1 cellular context compared by ENCODE assay signal in genomic region chr21:32410916-32411315, GRCh38.
TF ChIP-seq lines count a peak whose summit lies in the region.

No MANE protein-coding gene starts in this region.

TF ChIP-seq in GM23338, 12 proteins besides CTCF, POLR2A, EP300 and RAD21 (continued from another document):
- TF ChIP-seq, protein P1, sequence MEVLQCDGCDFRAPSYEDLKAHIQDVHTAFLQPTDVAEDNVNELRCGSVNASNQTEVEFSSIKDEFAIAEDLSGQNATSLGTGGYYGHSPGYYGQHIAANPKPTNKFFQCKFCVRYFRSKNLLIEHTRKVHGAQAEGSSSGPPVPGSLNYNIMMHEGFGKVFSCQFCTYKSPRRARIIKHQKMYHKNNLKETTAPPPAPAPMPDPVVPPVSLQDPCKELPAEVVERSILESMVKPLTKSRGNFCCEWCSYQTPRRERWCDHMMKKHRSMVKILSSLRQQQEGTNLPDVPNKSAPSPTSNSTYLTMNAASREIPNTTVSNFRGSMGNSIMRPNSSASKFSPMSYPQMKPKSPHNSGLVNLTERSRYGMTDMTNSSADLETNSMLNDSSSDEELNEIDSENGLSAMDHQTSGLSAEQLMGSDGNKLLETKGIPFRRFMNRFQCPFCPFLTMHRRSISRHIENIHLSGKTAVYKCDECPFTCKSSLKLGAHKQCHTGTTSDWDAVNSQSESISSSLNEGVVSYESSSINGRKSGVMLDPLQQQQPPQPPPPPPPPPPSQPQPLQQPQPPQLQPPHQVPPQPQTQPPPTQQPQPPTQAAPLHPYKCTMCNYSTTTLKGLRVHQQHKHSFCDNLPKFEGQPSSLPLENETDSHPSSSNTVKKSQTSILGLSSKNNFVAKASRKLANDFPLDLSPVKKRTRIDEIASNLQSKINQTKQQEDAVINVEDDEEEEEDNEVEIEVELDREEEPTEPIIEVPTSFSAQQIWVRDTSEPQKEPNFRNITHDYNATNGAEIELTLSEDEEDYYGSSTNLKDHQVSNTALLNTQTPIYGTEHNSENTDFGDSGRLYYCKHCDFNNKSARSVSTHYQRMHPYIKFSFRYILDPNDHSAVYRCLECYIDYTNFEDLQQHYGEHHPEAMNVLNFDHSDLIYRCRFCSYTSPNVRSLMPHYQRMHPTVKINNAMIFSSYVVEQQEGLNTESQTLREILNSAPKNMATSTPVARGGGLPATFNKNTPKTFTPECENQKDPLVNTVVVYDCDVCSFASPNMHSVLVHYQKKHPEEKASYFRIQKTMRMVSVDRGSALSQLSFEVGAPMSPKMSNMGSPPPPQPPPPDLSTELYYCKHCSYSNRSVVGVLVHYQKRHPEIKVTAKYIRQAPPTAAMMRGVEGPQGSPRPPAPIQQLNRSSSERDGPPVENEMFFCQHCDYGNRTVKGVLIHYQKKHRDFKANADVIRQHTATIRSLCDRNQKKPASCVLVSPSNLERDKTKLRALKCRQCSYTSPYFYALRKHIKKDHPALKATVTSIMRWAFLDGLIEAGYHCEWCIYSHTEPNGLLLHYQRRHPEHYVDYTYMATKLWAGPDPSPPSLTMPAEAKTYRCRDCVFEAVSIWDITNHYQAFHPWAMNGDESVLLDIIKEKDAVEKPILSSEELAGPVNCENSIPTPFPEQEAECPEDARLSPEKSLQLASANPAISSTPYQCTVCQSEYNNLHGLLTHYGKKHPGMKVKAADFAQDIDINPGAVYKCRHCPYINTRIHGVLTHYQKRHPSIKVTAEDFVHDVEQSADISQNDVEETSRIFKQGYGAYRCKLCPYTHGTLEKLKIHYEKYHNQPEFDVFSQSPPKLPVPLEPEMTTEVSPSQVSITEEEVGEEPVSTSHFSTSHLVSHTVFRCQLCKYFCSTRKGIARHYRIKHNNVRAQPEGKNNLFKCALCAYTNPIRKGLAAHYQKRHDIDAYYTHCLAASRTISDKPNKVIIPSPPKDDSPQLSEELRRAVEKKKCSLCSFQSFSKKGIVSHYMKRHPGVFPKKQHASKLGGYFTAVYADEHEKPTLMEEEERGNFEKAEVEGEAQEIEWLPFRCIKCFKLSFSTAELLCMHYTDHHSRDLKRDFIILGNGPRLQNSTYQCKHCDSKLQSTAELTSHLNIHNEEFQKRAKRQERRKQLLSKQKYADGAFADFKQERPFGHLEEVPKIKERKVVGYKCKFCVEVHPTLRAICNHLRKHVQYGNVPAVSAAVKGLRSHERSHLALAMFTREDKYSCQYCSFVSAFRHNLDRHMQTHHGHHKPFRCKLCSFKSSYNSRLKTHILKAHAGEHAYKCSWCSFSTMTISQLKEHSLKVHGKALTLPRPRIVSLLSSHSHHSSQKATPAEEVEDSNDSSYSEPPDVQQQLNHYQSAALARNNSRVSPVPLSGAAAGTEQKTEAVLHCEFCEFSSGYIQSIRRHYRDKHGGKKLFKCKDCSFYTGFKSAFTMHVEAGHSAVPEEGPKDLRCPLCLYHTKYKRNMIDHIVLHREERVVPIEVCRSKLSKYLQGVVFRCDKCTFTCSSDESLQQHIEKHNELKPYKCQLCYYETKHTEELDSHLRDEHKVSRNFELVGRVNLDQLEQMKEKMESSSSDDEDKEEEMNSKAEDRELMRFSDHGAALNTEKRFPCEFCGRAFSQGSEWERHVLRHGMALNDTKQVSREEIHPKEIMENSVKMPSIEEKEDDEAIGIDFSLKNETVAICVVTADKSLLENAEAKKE (CRISPR knock-in tag; IDR thresholded peaks at IDR 0.05), result no peak
